ENCODE assay signal across 9 cellular contexts in genomic region chr9:137278061-137278912, GRCh38. TPM values are rescaled to one million over a fixed set of nuclear protein-coding genes. Genes with fewer than 3 reads are reported as not detected.
A peak's percentile ranks its signal among the peaks of the same experiment; 100 is the strongest.
DNase-seq lines count a peak whose midpoint lies in the region; ATAC-seq, FAIRE-seq and TF ChIP-seq lines count a peak whose summit lies in the region.
"Had no signal": no experiment of that assay in that cellular context is flagged by ENCODE, and none has a peak within 500 bp of the region (broad histone marks: within the 10 kb centered on the region; RNA-seq: fewer than 3 reads in every experiment).

No MANE protein-coding gene starts in this region.

- POLR2A ChIA-PET in HepG2 (lab: Yijun Ruan, JAX), result interaction anchor here (0.7 to 2.8 kb wide), 26 partner anchors 9 to 340 kb away, joined by 3 to 78 read pairs (median 8); partner anchors contain the start of genes ENTPD8, EXD3, NELFB and NOXA1

- H3K9me3 ChIP-seq in Karpas-422 (ENCODE audit: low read length), result no peaks in the 10 kb centered on the region
- no peaks in the 10 kb centered on the region for H3K9me3 ChIP-seq in HepG2 (ENCODE audit: low read length)
- no peaks in the 10 kb centered on the region for H3K9me3 ChIP-seq in transverse colon

- H3K36me3 ChIP-seq in Karpas-422 (ENCODE audit: insufficient read depth, low read length) (peaks cover 5% of the 10 kb centered on the region; the same call in 1 of the 2 replicates), bronchial epithelial cell (ENCODE audit: control insufficient read depth, insufficient read depth, low read length) (peaks cover 20% of the 10 kb centered on the region), HepG2 (replicated peaks in 1 of 2; ENCODE audit: control insufficient read depth in 1 of 2, insufficient read depth in 2 of 2, low read length in 2 of 2) (peaks cover 0 to 9% of the 10 kb centered on the region in 2 experiments; a peak in 3 of 5 replicates), transverse colon (peaks cover 0 to under 1% (median 0%) of the 10 kb centered on the region in 4 donors)

- H3K27me3 Mint-ChIP-seq in Calu3 (ENCODE audit: unreplicated experiment), result no peaks in the 10 kb centered on the region

- no peak for TF ChIP-seq RAD21 in HepG2 (CRISPR knock-in tag; IDR thresholded peaks at IDR 0.05)

- H3K36me3 Mint-ChIP-seq in Calu3 (ENCODE audit: insufficient read depth, unreplicated experiment), result peaks cover 59% of the 10 kb centered on the region

- 0% methylated on average over 3 of the region's 84 CpGs for WGBS in HepG2 (ENCODE audit: low lambda C conversion rate)
- 20% methylated on average over 46 of the region's 84 CpGs; no CpG with 5 or more reads in 1 of the 2 donors for WGBS in transverse colon (ENCODE audit: low coverage in 1 of 2), 2 donors

- peaks cover 29% of the 10 kb centered on the region for H3K4me1 Mint-ChIP-seq in Calu3 (ENCODE audit: low read depth, unreplicated experiment)

- H3K79me2 ChIP-seq in Karpas-422 (ENCODE audit: low read length) (no peaks in the 10 kb centered on the region), HepG2 (ENCODE audit: insufficient read depth, low read length) (peaks cover 6% of the 10 kb centered on the region)

- H3K4me2 ChIP-seq in Karpas-422 (ENCODE audit: low read depth, low read length, poor library complexity, severe bottlenecking) (peak overlapping the region; percentile 84), HepG2 (ENCODE audit: low read depth, low read length) (peak overlapping the region; percentile 88)

- CTCF ChIA-PET in Calu3 (lab: Charles Lee) (interaction anchor here (0.5 to 1.6 kb wide), 3 partner anchors 8 to 42 kb away, joined by 3 to 8 read pairs (median 3); no protein-coding TSS in a partner anchor), HepG2 (lab: Yijun Ruan, JAX; ENCODE audit: low intra/inter-chr PET ratio, low total read pairs) (no interaction called here)

- ATAC-seq in HepG2, result peak; percentile 0; the same call in 2 of the 3 replicates

- TF ChIP-seq CTCF in Calu3 (IDR thresholded peaks at IDR 0.05; ENCODE audit: unreplicated experiment), result no peak
- TF ChIP-seq CTCF in bronchial epithelial cell (IDR thresholded peaks at IDR 0.05; ENCODE audit: insufficient read depth, low read length, severe bottlenecking), result no peak
- TF ChIP-seq CTCF in HepG2 (CRISPR knock-in tag; IDR thresholded peaks at IDR 0.05), result peak; percentile 14; the same call in 1 of the 2 replicates
- no peak for TF ChIP-seq CTCF in transverse colon (IDR thresholded peaks at IDR 0.05)

- H3K4me1 ChIP-seq in Karpas-422 (ENCODE audit: low read length) (peaks cover 58% of the 10 kb centered on the region), HepG2 (ENCODE audit: insufficient read depth, low read length) (peaks cover 21% of the 10 kb centered on the region), transverse colon (peaks cover 13 to 53% (median 30%) of the 10 kb centered on the region in 4 donors)

- H3K27ac Mint-ChIP-seq in Calu3 (ENCODE audit: unreplicated experiment), result peak overlapping the region; percentile 94

- intact Hi-C loops in Calu3 (cut with micrococcal nuclease; ENCODE audit: unreplicated experiment) (no loop called here), HepG2 (cut with micrococcal nuclease; ENCODE audit: unreplicated experiment) (no loop called here), transverse colon (cut with DNase I; ENCODE audit: low total_unique reads) (no loop called here)

- H4K20me1 ChIP-seq in Karpas-422 (ENCODE audit: insufficient read depth, low read depth, low read length) (peaks cover 3% of the 10 kb centered on the region; the same call in 1 of the 2 replicates), HepG2 (ENCODE audit: insufficient read depth, low read length) (no peaks in the 10 kb centered on the region)

- H2AFZ ChIP-seq in Karpas-422 (ENCODE audit: low read length) (no peak overlapping the region), HepG2 (ENCODE audit: low read length) (no peak overlapping the region)

- H3K27me3 ChIP-seq in Karpas-422 (ENCODE audit: low read length) (no peaks in the 10 kb centered on the region), bronchial epithelial cell (ENCODE audit: control insufficient read depth, insufficient read depth, low read length) (no peaks in the 10 kb centered on the region), HepG2 (ENCODE audit: control insufficient read depth in 1 of 2, insufficient read depth in 2 of 2, low read length in 2 of 2) (no peaks in the 10 kb centered on the region; a peak in 1 of 5 replicates), transverse colon (peaks cover 9% of the 10 kb centered on the region)

- H3K4me3 Mint-ChIP-seq in Calu3 (ENCODE audit: low read depth, unreplicated experiment), result peak overlapping the region; percentile 85

- TF ChIP-seq EP300 in HepG2 (IDR thresholded peaks at IDR 0.05; ENCODE audit: low read depth in 2 of 2, low read length in 2 of 2) (no peak), HepG2 (CRISPR knock-in tag; IDR thresholded peaks at IDR 0.05; ENCODE audit: borderline replicate concordance) (no peak), transverse colon (IDR thresholded peaks at IDR 0.05; ENCODE audit: low read depth) (no peak)

- no peaks in the 10 kb centered on the region for H3K9me3 Mint-ChIP-seq in Calu3 (ENCODE audit: low read depth, unreplicated experiment)

- H3K9ac ChIP-seq in Karpas-422 (ENCODE audit: low read length), result peak overlapping the region; percentile 90
- peak overlapping the region; percentile 82 for H3K9ac ChIP-seq in HepG2 (ENCODE audit: insufficient read depth, low read depth, low read length)

- no peaks in the 10 kb centered on the region for H3K9me2 ChIP-seq in Karpas-422 (replicated peaks; ENCODE audit: insufficient read depth, low read length)

- DNase-seq in Calu3, result no peak
- peak; percentile 78 for DNase-seq in Karpas-422
- no peak for DNase-seq in bronchial epithelial cell (ENCODE audit: low read depth)
- no peak for DNase-seq in HepG2 (ENCODE audit: low spot score)
- peak; percentile 50 for DNase-seq in transverse colon
- DNase-seq in NCI-H146 treated with DMSO at 0.1 percent for 48 hours (lab: John Stamatoyannopoulos, UW; ENCODE audit: unreplicated experiment), result no peak
- DNase-seq in activated CD4-positive, CD25-positive, alpha-beta regulatory T cell (lab: John Stamatoyannopoulos, UW), result no peak
- DNase-seq in urothelium cell line (ENCODE audit: low spot score), result no peak

- BruUV-seq in Calu3 (replicated peaks; lab: Mats Ljungman, UMichigan), result TSS peak; percentile 54
- BruUV-seq in HepG2 (replicated peaks; lab: Mats Ljungman, UMichigan), result TSS peak; percentile 43

- H3K27ac ChIP-seq in Karpas-422 (ENCODE audit: low read length), result peak overlapping the region; percentile 94
- peak overlapping the region; percentile 90 for H3K27ac ChIP-seq in HepG2 (ENCODE audit: extremely low read length, insufficient read depth, low read length)
- H3K27ac ChIP-seq in transverse colon, result peak overlapping the region; percentile 86 to 95 (median 90)

- FAIRE-seq in bronchial epithelial cell (lab: Jason Lieb, UNC), result no peak
- no peak for FAIRE-seq in HepG2 (lab: Jason Lieb, UNC)
- FAIRE-seq in urothelium cell line (lab: Jason Lieb, UNC), result no peak
- FAIRE-seq: islet of Langerhans had no signal

- in situ Hi-C loops in HepG2 (cut with HindIII; ENCODE audit: extremely low pct_ligation_motif_present, low pct_unique_long_range_greater_than_20kb), result no loop called here
- in situ Hi-C loops in transverse colon (cut with MboI; ENCODE audit: low pct_ligation_motif_present in 1 of 4, low pct_unique_long_range_greater_than_20kb in 1 of 4, low sequenced_read_pairs in 3 of 4), result loop anchor here in 2 of 4 donors (25.0 kb wide), 1 partner anchor 134 kb away; the partner anchor contains the start of genes EXD3 (in 2 of the 2) and NOXA1 (in 2 of the 2)

- TF ChIP-seq POLR2A in HepG2 (IDR thresholded peaks at IDR 0.05; ENCODE audit: insufficient read depth in 1 of 2, low read depth in 2 of 2, low read length in 2 of 2) (no peak), transverse colon (IDR thresholded peaks at IDR 0.05) (no peak)

- H3K4me3 ChIP-seq in Karpas-422 (ENCODE audit: low read length) (peak overlapping the region; percentile 77), bronchial epithelial cell (ENCODE audit: low read depth, low read length) (peak overlapping the region; percentile 82), HepG2 (replicated peaks in 1 of 3; ENCODE audit: insufficient read depth in 1 of 3, low read depth in 2 of 3, low read length in 3 of 3) (peak overlapping the region; percentile 87 to 90 (median 88)), transverse colon (peak overlapping the region; percentile 46 to 74 (median 56))

RNA-seq across cellular contexts. Expression of gene TOR4A, which starts 0.8 kb away (rescaled TPM):
- total RNA-seq in Calu3 (2022), result 51.8 and 60.2 TPM in 2 replicates
- total RNA-seq in Karpas-422 (2014; rRNA removed; shearing (Covaris generic); ENCODE audit: low replicate concordance), result 8.8 and 19.2 TPM in 2 replicates
- total RNA-seq in bronchial epithelial cell, result 18.7 and 25.0 TPM in 2 replicates
- 7.0 and 14.2 TPM in 2 replicates for total RNA-seq in HepG2 (2016; rRNA removed; fragmentation: Illumina TruSeq; extraction: Trizol)
- total RNA-seq in HepG2 (2016; cell fraction: cytosol; rRNA removed; fragmentation: Illumina TruSeq; extraction: Trizol; ENCODE audit: low read depth), result 1.3 and 1.5 TPM in 2 replicates
- 6.7 and 14.2 TPM in 2 replicates for total RNA-seq in HepG2 (2016; cell fraction: insoluble cytoplasmic fraction; rRNA removed; fragmentation: Illumina TruSeq; extraction: Trizol)
- 5.1 and 6.1 TPM in 2 replicates for total RNA-seq in HepG2 (2016; cell fraction: membrane; rRNA removed; fragmentation: Illumina TruSeq; extraction: Trizol)
- total RNA-seq in HepG2 (2016; cell fraction: nucleus; rRNA removed; fragmentation: Illumina TruSeq; extraction: Trizol), result 10.4 and 11.5 TPM in 2 replicates
- 11.1 and 16.4 TPM in 2 replicates for polyA plus RNA-seq in HepG2 (2011; rRNA removed)
- polyA plus RNA-seq in HepG2 (2011; cell fraction: cytosol; rRNA removed), result 14.3 and 20.7 TPM in 2 replicates
- polyA plus RNA-seq in HepG2 (2011; cell fraction: nucleus; rRNA removed), result 17.2 and 18.2 TPM in 2 replicates
- polyA plus RNA-seq in HepG2 (2012), result 6.6 and 10.2 TPM in 2 replicates
- 1.1 and 1.2 TPM in 2 replicates for polyA plus RNA-seq in HepG2 (2016; cell fraction: cytosol; fragmentation: Illumina TruSeq; extraction: Trizol; ENCODE audit: low read depth)
- polyA plus RNA-seq in HepG2 (2016; cell fraction: insoluble cytoplasmic fraction; fragmentation: Illumina TruSeq; extraction: Trizol; ENCODE audit: low read depth), result 7.9 and 8.2 TPM in 2 replicates
- polyA plus RNA-seq in HepG2 (2016; cell fraction: membrane; fragmentation: Illumina TruSeq; extraction: Trizol; ENCODE audit: low read depth), result 3.0 and 3.1 TPM in 2 replicates
- 20.6 and 20.8 TPM in 2 replicates for polyA plus RNA-seq in HepG2 (2016; cell fraction: nucleus; fragmentation: Illumina TruSeq; extraction: Trizol; ENCODE audit: insufficient read depth, low read depth)
- 13.4 and 50.2 TPM in 2 replicates for polyA minus RNA-seq in HepG2 (2011; rRNA and poly(A)+ RNA removed; ENCODE audit: low replicate concordance)
- 29.6 and 30.9 TPM in 2 replicates for polyA minus RNA-seq in HepG2 (2011; cell fraction: cytosol; rRNA and poly(A)+ RNA removed)
- polyA minus RNA-seq in HepG2 (2011; cell fraction: nucleus; rRNA and poly(A)+ RNA removed), result 6.3 and 7.8 TPM in 2 replicates
- total RNA-seq in transverse colon, result 100 to 1,000 TPM in 1 of 4 donors, 10 to 100 TPM in 3; 49.2 to 121 (median 71.7) TPM

RNA-seq across cellular contexts. Expression of gene NELFB, which starts 23.2 kb away (rescaled TPM):
- total RNA-seq in Calu3 (2022) (41.8 and 43.5 TPM in 2 replicates), bronchial epithelial cell (59.8 and 67.9 TPM in 2 replicates), HepG2 (2016; rRNA removed; fragmentation: Illumina TruSeq; extraction: Trizol) (38.7 and 45.8 TPM in 2 replicates), transverse colon (10 to 100 TPM; 28.1 to 90.5 (median 53.9) TPM)
- 17.8 and 42.7 TPM in 2 replicates for total RNA-seq in Karpas-422 (2014; rRNA removed; shearing (Covaris generic); ENCODE audit: low replicate concordance)
- total RNA-seq in HepG2 (2016; cell fraction: cytosol; rRNA removed; fragmentation: Illumina TruSeq; extraction: Trizol; ENCODE audit: low read depth), result 11.1 and 13.7 TPM in 2 replicates
- 33.9 and 46.1 TPM in 2 replicates for total RNA-seq in HepG2 (2016; cell fraction: insoluble cytoplasmic fraction; rRNA removed; fragmentation: Illumina TruSeq; extraction: Trizol)
- total RNA-seq in HepG2 (2016; cell fraction: membrane; rRNA removed; fragmentation: Illumina TruSeq; extraction: Trizol), result 31.9 and 34.1 TPM in 2 replicates
- 19.5 and 22.8 TPM in 2 replicates for total RNA-seq in HepG2 (2016; cell fraction: nucleus; rRNA removed; fragmentation: Illumina TruSeq; extraction: Trizol)
- 26.5 and 38.0 TPM in 2 replicates for polyA plus RNA-seq in HepG2 (2011; rRNA removed)
- polyA plus RNA-seq in HepG2 (2011; cell fraction: cytosol; rRNA removed), result 31.2 and 47.6 TPM in 2 replicates
- polyA plus RNA-seq in HepG2 (2011; cell fraction: nucleus; rRNA removed), result 58.0 and 66.2 TPM in 2 replicates
- 37.0 and 38.0 TPM in 2 replicates for polyA plus RNA-seq in HepG2 (2012)
- polyA plus RNA-seq in HepG2 (2016; cell fraction: cytosol; fragmentation: Illumina TruSeq; extraction: Trizol; ENCODE audit: low read depth), result 13.2 and 13.7 TPM in 2 replicates
- polyA plus RNA-seq in HepG2 (2016; cell fraction: insoluble cytoplasmic fraction; fragmentation: Illumina TruSeq; extraction: Trizol; ENCODE audit: low read depth), result 38.8 and 48.5 TPM in 2 replicates
- 24.3 and 28.9 TPM in 2 replicates for polyA plus RNA-seq in HepG2 (2016; cell fraction: membrane; fragmentation: Illumina TruSeq; extraction: Trizol; ENCODE audit: low read depth)
- polyA plus RNA-seq in HepG2 (2016; cell fraction: nucleus; fragmentation: Illumina TruSeq; extraction: Trizol; ENCODE audit: insufficient read depth, low read depth), result 40.4 and 45.0 TPM in 2 replicates
- 63.2 and 70.3 TPM in 2 replicates for polyA minus RNA-seq in HepG2 (2011; rRNA and poly(A)+ RNA removed; ENCODE audit: low replicate concordance)
- polyA minus RNA-seq in HepG2 (2011; cell fraction: cytosol; rRNA and poly(A)+ RNA removed), result 28.7 and 31.0 TPM in 2 replicates
- 10.3 and 11.6 TPM in 2 replicates for polyA minus RNA-seq in HepG2 (2011; cell fraction: nucleus; rRNA and poly(A)+ RNA removed)

RNA-seq across cellular contexts. Expression of gene NRARP, which starts 23.8 kb away (rescaled TPM):
- 32.6 and 32.9 TPM in 2 replicates for total RNA-seq in Calu3 (2022)
- total RNA-seq in Karpas-422 (2014; rRNA removed; shearing (Covaris generic); ENCODE audit: low replicate concordance), result 1.4 and 1.8 TPM in 2 replicates
- 3.4 and 14.5 TPM in 2 replicates for total RNA-seq in bronchial epithelial cell
- total RNA-seq in HepG2 (2016; rRNA removed; fragmentation: Illumina TruSeq; extraction: Trizol), result 0.14 and 0.22 TPM in 2 replicates
- total RNA-seq in HepG2 (2016; cell fraction: cytosol; rRNA removed; fragmentation: Illumina TruSeq; extraction: Trizol; ENCODE audit: low read depth), result 0.26 and 0.30 TPM in 2 replicates
- total RNA-seq in HepG2 (2016; cell fraction: insoluble cytoplasmic fraction; rRNA removed; fragmentation: Illumina TruSeq; extraction: Trizol), result 0.19 and 0.35 TPM in 2 replicates
- total RNA-seq in HepG2 (2016; cell fraction: membrane; rRNA removed; fragmentation: Illumina TruSeq; extraction: Trizol), result 0.21 and 0.25 TPM in 2 replicates
- 0.19 and 0.22 TPM in 2 replicates for total RNA-seq in HepG2 (2016; cell fraction: nucleus; rRNA removed; fragmentation: Illumina TruSeq; extraction: Trizol)
- 0.46 and 0.73 TPM in 2 replicates for polyA plus RNA-seq in HepG2 (2011; rRNA removed)
- 0.74 and 1.0 TPM in 2 replicates for polyA plus RNA-seq in HepG2 (2011; cell fraction: cytosol; rRNA removed)
- polyA plus RNA-seq in HepG2 (2011; cell fraction: nucleus; rRNA removed), result 0.69 and 0.79 TPM in 2 replicates
- polyA plus RNA-seq in HepG2 (2012), result 0.51 and 0.78 TPM in 2 replicates
- 0.21 and 0.42 TPM in 2 replicates for polyA plus RNA-seq in HepG2 (2016; cell fraction: cytosol; fragmentation: Illumina TruSeq; extraction: Trizol; ENCODE audit: low read depth)
- 0.17 and 0.46 TPM in 2 replicates for polyA plus RNA-seq in HepG2 (2016; cell fraction: insoluble cytoplasmic fraction; fragmentation: Illumina TruSeq; extraction: Trizol; ENCODE audit: low read depth)
- polyA plus RNA-seq in HepG2 (2016; cell fraction: membrane; fragmentation: Illumina TruSeq; extraction: Trizol; ENCODE audit: low read depth), result 0.40 and 0.56 TPM in 2 replicates
- 0.36 and 0.52 TPM in 2 replicates for polyA plus RNA-seq in HepG2 (2016; cell fraction: nucleus; fragmentation: Illumina TruSeq; extraction: Trizol; ENCODE audit: insufficient read depth, low read depth)
- 1.0 and 2.0 TPM in 2 replicates for polyA minus RNA-seq in HepG2 (2011; rRNA and poly(A)+ RNA removed; ENCODE audit: low replicate concordance)
- 0.59 and 0.88 TPM in 2 replicates for polyA minus RNA-seq in HepG2 (2011; cell fraction: cytosol; rRNA and poly(A)+ RNA removed)
- polyA minus RNA-seq in HepG2 (2011; cell fraction: nucleus; rRNA and poly(A)+ RNA removed), result 0.25 TPM in 1 of 2 replicates, not detected in the other
- 100 to 1,000 TPM in 3 of 4 donors, 10 to 100 TPM in 1; 92.0 to 343 (median 134) TPM for total RNA-seq in transverse colon

RNA-seq across cellular contexts. Expression of gene STPG3, which starts 27.2 kb away (rescaled TPM):
- not detected in 2 replicates for total RNA-seq in Calu3 (2022)
- 0.61 and 0.86 TPM in 2 replicates for total RNA-seq in Karpas-422 (2014; rRNA removed; shearing (Covaris generic); ENCODE audit: low replicate concordance)
- not detected in 2 replicates for total RNA-seq in bronchial epithelial cell
- not detected in 2 replicates for total RNA-seq in HepG2 (2016; rRNA removed; fragmentation: Illumina TruSeq; extraction: Trizol)
- not detected in 2 replicates for total RNA-seq in HepG2 (2016; cell fraction: cytosol; rRNA removed; fragmentation: Illumina TruSeq; extraction: Trizol; ENCODE audit: low read depth)
- not detected in 2 replicates for total RNA-seq in HepG2 (2016; cell fraction: insoluble cytoplasmic fraction; rRNA removed; fragmentation: Illumina TruSeq; extraction: Trizol)
- total RNA-seq in HepG2 (2016; cell fraction: membrane; rRNA removed; fragmentation: Illumina TruSeq; extraction: Trizol), result not detected in 2 replicates
- not detected in 2 replicates for total RNA-seq in HepG2 (2016; cell fraction: nucleus; rRNA removed; fragmentation: Illumina TruSeq; extraction: Trizol)
- not detected in 2 replicates for polyA plus RNA-seq in HepG2 (2011; rRNA removed)
- polyA plus RNA-seq in HepG2 (2011; cell fraction: cytosol; rRNA removed), result not detected in 2 replicates
- polyA plus RNA-seq in HepG2 (2011; cell fraction: nucleus; rRNA removed), result 0.45 and 0.50 TPM in 2 replicates
- polyA plus RNA-seq in HepG2 (2012), result 0.27 and 0.35 TPM in 2 replicates
- not detected in 2 replicates for polyA plus RNA-seq in HepG2 (2016; cell fraction: cytosol; fragmentation: Illumina TruSeq; extraction: Trizol; ENCODE audit: low read depth)
- not detected in 2 replicates for polyA plus RNA-seq in HepG2 (2016; cell fraction: insoluble cytoplasmic fraction; fragmentation: Illumina TruSeq; extraction: Trizol; ENCODE audit: low read depth)
- not detected in 2 replicates for polyA plus RNA-seq in HepG2 (2016; cell fraction: membrane; fragmentation: Illumina TruSeq; extraction: Trizol; ENCODE audit: low read depth)
- not detected in 2 replicates for polyA plus RNA-seq in HepG2 (2016; cell fraction: nucleus; fragmentation: Illumina TruSeq; extraction: Trizol; ENCODE audit: insufficient read depth, low read depth)
- polyA minus RNA-seq in HepG2 (2011; rRNA and poly(A)+ RNA removed; ENCODE audit: low replicate concordance), result 0.23 TPM in 1 of 2 replicates, not detected in the other
- polyA minus RNA-seq in HepG2 (2011; cell fraction: cytosol; rRNA and poly(A)+ RNA removed), result not detected in 2 replicates
- not detected in 2 replicates for polyA minus RNA-seq in HepG2 (2011; cell fraction: nucleus; rRNA and poly(A)+ RNA removed)
- total RNA-seq in transverse colon, result not detected

RNA-seq across cellular contexts. Expression of gene TUBB4B, which starts 37.2 kb away (rescaled TPM):
- 360 and 383 TPM in 2 replicates for total RNA-seq in Calu3 (2022)
- total RNA-seq in Karpas-422 (2014; rRNA removed; shearing (Covaris generic); ENCODE audit: low replicate concordance), result 97.1 and 152 TPM in 2 replicates
- total RNA-seq in bronchial epithelial cell, result 82.7 and 193 TPM in 2 replicates
- 412 and 481 TPM in 2 replicates for total RNA-seq in HepG2 (2016; rRNA removed; fragmentation: Illumina TruSeq; extraction: Trizol)
- total RNA-seq in HepG2 (2016; cell fraction: cytosol; rRNA removed; fragmentation: Illumina TruSeq; extraction: Trizol; ENCODE audit: low read depth), result 96.3 and 106 TPM in 2 replicates
- 424 and 467 TPM in 2 replicates for total RNA-seq in HepG2 (2016; cell fraction: insoluble cytoplasmic fraction; rRNA removed; fragmentation: Illumina TruSeq; extraction: Trizol)
- total RNA-seq in HepG2 (2016; cell fraction: membrane; rRNA removed; fragmentation: Illumina TruSeq; extraction: Trizol), result 128 TPM in 2 replicates
- total RNA-seq in HepG2 (2016; cell fraction: nucleus; rRNA removed; fragmentation: Illumina TruSeq; extraction: Trizol), result 195 and 203 TPM in 2 replicates
- 182 and 243 TPM in 2 replicates for polyA plus RNA-seq in HepG2 (2011; rRNA removed)
- polyA plus RNA-seq in HepG2 (2011; cell fraction: cytosol; rRNA removed), result 251 and 293 TPM in 2 replicates
- polyA plus RNA-seq in HepG2 (2011; cell fraction: nucleus; rRNA removed), result 210 and 235 TPM in 2 replicates
- polyA plus RNA-seq in HepG2 (2012), result 190 and 205 TPM in 2 replicates
- polyA plus RNA-seq in HepG2 (2016; cell fraction: cytosol; fragmentation: Illumina TruSeq; extraction: Trizol; ENCODE audit: low read depth), result 115 and 121 TPM in 2 replicates
- 587 and 625 TPM in 2 replicates for polyA plus RNA-seq in HepG2 (2016; cell fraction: insoluble cytoplasmic fraction; fragmentation: Illumina TruSeq; extraction: Trizol; ENCODE audit: low read depth)
- 115 and 122 TPM in 2 replicates for polyA plus RNA-seq in HepG2 (2016; cell fraction: membrane; fragmentation: Illumina TruSeq; extraction: Trizol; ENCODE audit: low read depth)
- 355 and 369 TPM in 2 replicates for polyA plus RNA-seq in HepG2 (2016; cell fraction: nucleus; fragmentation: Illumina TruSeq; extraction: Trizol; ENCODE audit: insufficient read depth, low read depth)
- 270 and 721 TPM in 2 replicates for polyA minus RNA-seq in HepG2 (2011; rRNA and poly(A)+ RNA removed; ENCODE audit: low replicate concordance)
- polyA minus RNA-seq in HepG2 (2011; cell fraction: cytosol; rRNA and poly(A)+ RNA removed), result 140 and 144 TPM in 2 replicates
- 74.6 and 75.6 TPM in 2 replicates for polyA minus RNA-seq in HepG2 (2011; cell fraction: nucleus; rRNA and poly(A)+ RNA removed)
- total RNA-seq in transverse colon, result 100 to 1,000 TPM; 223 to 390 (median 348) TPM

Comparison
In these comparisons a context has a peak if more than half of its experiments do, and no peak if none do; other contexts are left out.
1. DNase-seq: peak in Karpas-422 (single experiment) and transverse colon (single experiment); none in Calu3 (single experiment), bronchial epithelial cell (single experiment), HepG2 (single experiment), NCI-H146 treated with DMSO at 0.1 percent for 48 hours (single experiment), activated CD4-positive, CD25-positive, alpha-beta regulatory T cell (0 of 4) and urothelium cell line (single experiment).
2. Peak in every context shown above with its lines, with median percentiles within 50 percentile points of each other: H3K27ac ChIP-seq and H3K4me3 ChIP-seq.